Comparison of ENCODE assay signal across 22 cellular contexts in the genomic region with DNA sequence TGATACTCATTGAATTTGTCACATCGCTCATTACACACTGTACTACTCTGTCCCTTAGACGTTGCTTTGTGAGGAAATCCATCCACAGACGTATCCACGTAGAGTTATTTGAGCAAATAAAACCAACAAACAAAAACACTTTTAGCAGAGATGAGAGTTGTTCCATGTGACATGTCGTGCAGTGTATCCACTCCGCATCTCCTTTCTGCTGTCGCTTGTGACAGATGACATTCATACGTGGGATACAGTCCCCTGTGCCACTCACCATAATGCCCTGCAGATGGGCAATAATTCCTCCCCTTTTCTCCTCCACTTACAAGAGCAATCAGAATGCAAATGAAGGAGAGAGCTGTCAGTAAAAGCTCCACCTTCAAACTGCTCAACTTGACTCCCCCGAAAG.
"Had no signal": no experiment of that assay in that cellular context is flagged by ENCODE, and none has a peak within 500 bp of the region (broad histone marks: within the 10 kb centered on the region; RNA-seq: fewer than 3 reads in every experiment).

No MANE protein-coding gene starts in this region.

- H3K27me3 Mint-ChIP-seq: activated naive CD4-positive, alpha-beta T cell treated with anti-CD3 and anti-CD28 coated beads, Interleukin-2, amount 10 ng/mL, durations not matched to agents 7 days and 5 days; activated T-cell treated with anti-CD3 and anti-CD28 coated beads, Interleukin-2, amount 50 U/mL, for 24 hours; type B pancreatic cell had no signal

- H3K4me1 Mint-ChIP-seq: nephron had no signal

- H3K9me3 Mint-ChIP-seq: activated naive CD4-positive, alpha-beta T cell treated with anti-CD3 and anti-CD28 coated beads, Interleukin-2, amount 10 ng/mL, durations not matched to agents 7 days and 5 days; activated T-cell treated with anti-CD3 and anti-CD28 coated beads, Interleukin-2, amount 50 U/mL, for 24 hours; nephron; type B pancreatic cell had no signal

- H3K27ac Mint-ChIP-seq: activated naive CD4-positive, alpha-beta T cell treated with anti-CD3 and anti-CD28 coated beads, Interleukin-2, amount 10 ng/mL, durations not matched to agents 7 days and 5 days; activated T-cell treated with anti-CD3 and anti-CD28 coated beads, Interleukin-2, amount 50 U/mL, for 24 hours; nephron; type B pancreatic cell had no signal

- DNase-seq: activated CD4-positive, CD25-positive, alpha-beta regulatory T cell treated with anti-CD3 and anti-CD28 coated beads, Interleukin-2, amount 50 U/mL, for 72 hours; activated CD8-positive, alpha-beta memory T cell treated with anti-CD3 and anti-CD28 coated beads for 24 hours; activated CD8-positive, alpha-beta memory T cell treated with anti-CD3 and anti-CD28 coated beads, Interleukin-2, amount 50 U/mL, for 4 hours; activated effector memory CD4-positive, alpha-beta T cell treated with Interleukin-2 at 50 U/mL for 16 hours; activated naive CD4-positive, alpha-beta T cell treated with anti-CD3 and anti-CD28 coated beads, Interleukin-2, amount 10 ng/mL, durations not matched to agents 7 days and 5 days; activated T-cell treated with anti-CD3 and anti-CD28 coated beads, Interleukin-2, amount 50 U/mL, for 24 hours; amygdala; cortex of kidney; kidney; mesenchymal stem cell; occipital lobe; posterior cingulate gyrus; retina; sigmoid colon; stimulated activated CD4-positive, alpha-beta T cell treated with anti-CD3 and anti-CD28 coated beads, Interleukin-15, amount 100 ng/mL, for 24 hours; stimulated activated CD4-positive, alpha-beta T cell treated with anti-CD3 and anti-CD28 coated beads, Interleukin-2, amount 100 ng/mL, for 48 hours; stimulated activated CD8-positive, alpha-beta memory T cell treated with anti-CD3 and anti-CD28 coated beads, Interleukin-4, amount 100 ng/mL, for 48 hours; stimulated activated naive CD4-positive, alpha-beta T cell; T-helper 2 cell; WERI-Rb-1 had no signal

- H3K4me3 Mint-ChIP-seq: activated naive CD4-positive, alpha-beta T cell treated with anti-CD3 and anti-CD28 coated beads, Interleukin-2, amount 10 ng/mL, durations not matched to agents 7 days and 5 days; activated T-cell treated with anti-CD3 and anti-CD28 coated beads, Interleukin-2, amount 50 U/mL, for 24 hours; nephron; type B pancreatic cell had no signal
